Comparison of ENCODE assay signal across 16 cellular contexts in the genomic region with DNA sequence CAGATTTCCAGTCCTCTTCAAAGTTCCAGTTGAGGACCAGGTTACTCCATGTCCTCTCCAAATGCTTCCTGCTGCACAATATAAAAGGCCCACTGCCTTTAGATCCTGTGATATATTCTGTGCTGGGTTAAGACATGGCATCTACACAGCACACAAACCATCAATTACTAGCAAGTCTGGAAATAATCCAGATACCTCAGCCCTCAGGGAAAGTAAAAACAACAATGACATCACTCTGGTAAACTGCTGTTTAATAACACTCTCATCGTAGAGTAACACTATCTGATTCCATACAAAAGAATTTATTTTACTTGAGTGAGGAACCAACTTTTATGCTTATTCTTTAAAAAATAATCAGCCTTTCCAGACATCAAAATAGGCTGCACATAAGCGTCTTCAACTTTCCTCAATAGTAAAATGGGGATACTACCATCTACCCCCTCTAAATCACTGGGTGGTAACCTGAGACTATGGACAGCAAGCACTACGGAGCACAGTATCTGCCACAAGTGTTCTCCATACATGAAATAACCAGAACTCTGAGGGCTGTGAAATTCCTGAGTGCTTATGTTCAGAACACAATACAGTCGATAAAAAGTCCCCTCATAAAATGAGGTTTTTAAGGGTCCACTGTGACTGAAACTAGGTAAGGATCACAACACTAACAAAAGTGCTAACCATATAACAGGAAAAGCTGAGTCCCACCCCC. TPM values are rescaled to one million over a fixed set of nuclear protein-coding genes. Genes with fewer than 3 reads are reported as not detected.
DNase-seq lines count a peak whose midpoint lies in the region; FAIRE-seq and TF ChIP-seq lines count a peak whose summit lies in the region.
"Had no signal": no experiment of that assay in that cellular context is flagged by ENCODE, and none has a peak within 500 bp of the region (broad histone marks: within the 10 kb centered on the region; RNA-seq: fewer than 3 reads in every experiment).

No MANE protein-coding gene starts in this region.

- H3K4me1 Mint-ChIP-seq in astrocyte (ENCODE audit: low read depth, unreplicated experiment), result peaks cover 3% of the 10 kb centered on the region
- no peaks in the 10 kb centered on the region for H3K4me1 Mint-ChIP-seq in activated T-helper 1 cell treated with anti-CD3 and anti-CD28 coated beads, Interleukin-12 subunit alpha, Interleukin-12 subunit beta, Interleukin-2, Interleukin-4 antibody, amounts not matched to agents 30 ng/mL and 10 ng/mL and 1 ng/mL, durations not matched to agents 14 hours and 24 hours and 36 hours (ENCODE audit: low read depth)

- intact Hi-C loops in OCI-LY7 (cut with micrococcal nuclease; ENCODE audit: unreplicated experiment), result no loop called here
- intact Hi-C loops in activated T-helper 1 cell treated with anti-CD3 and anti-CD28 coated beads, Interleukin-12 subunit alpha, Interleukin-12 subunit beta, Interleukin-2, Interleukin-4 antibody, amounts not matched to agents 30 ng/mL and 10 ng/mL and 1 ng/mL, durations not matched to agents 14 hours and 24 hours and 36 hours (cut with micrococcal nuclease), result no loop called here

- H2AFZ ChIP-seq in astrocyte (ENCODE audit: low read depth, low read length), result no peak overlapping the region
- H2AFZ ChIP-seq in keratinocyte (ENCODE audit: control insufficient read depth, low read length), result no peak overlapping the region
- no peak overlapping the region for H2AFZ ChIP-seq in OCI-LY7 (ENCODE audit: low read length)

- no peak overlapping the region for H3K4me3 Mint-ChIP-seq in astrocyte (ENCODE audit: unreplicated experiment)
- H3K4me3 Mint-ChIP-seq in activated T-helper 1 cell treated with anti-CD3 and anti-CD28 coated beads, Interleukin-12 subunit alpha, Interleukin-12 subunit beta, Interleukin-2, Interleukin-4 antibody, amounts not matched to agents 30 ng/mL and 10 ng/mL and 1 ng/mL, durations not matched to agents 14 hours and 24 hours and 36 hours, result no peak overlapping the region

- no peaks in the 10 kb centered on the region for H3K36me3 Mint-ChIP-seq in astrocyte (ENCODE audit: low read depth, unreplicated experiment)
- H3K36me3 Mint-ChIP-seq in activated T-helper 1 cell treated with anti-CD3 and anti-CD28 coated beads, Interleukin-12 subunit alpha, Interleukin-12 subunit beta, Interleukin-2, Interleukin-4 antibody, amounts not matched to agents 30 ng/mL and 10 ng/mL and 1 ng/mL, durations not matched to agents 14 hours and 24 hours and 36 hours (ENCODE audit: low read depth), result no peaks in the 10 kb centered on the region

- DNase-seq in AG09309 (ENCODE audit: low read depth), result peak; percentile 31
- DNase-seq in LHCN-M2 (ENCODE audit: low read depth), result peak; percentile 77
- DNase-seq in astrocyte (ENCODE audit: low read depth), result peak; percentile 78
- peak; percentile 42 for DNase-seq in keratinocyte (ENCODE audit: low read depth, low spot score)
- no peak for DNase-seq in OCI-LY7 (ENCODE audit: low spot score)
- DNase-seq in activated effector memory CD4-positive, alpha-beta T cell treated with anti-CD3 and anti-CD28 coated beads, Interleukin-2, amount 50 U/mL, for 16 hours, result no peak
- no peak for DNase-seq in activated T-helper 1 cell treated with anti-CD3 and anti-CD28 coated beads, Interleukin-12 subunit alpha, Interleukin-12 subunit beta, Interleukin-2, Interleukin-4 antibody, amounts not matched to agents 30 ng/mL and 10 ng/mL and 1 ng/mL, durations not matched to agents 14 hours and 24 hours and 36 hours (ENCODE audit: low spot score)
- no peak for DNase-seq in islet precursor cell
- DNase-seq: anterior cingulate cortex, Calu3, hippocampal formation, NCI-H1436 treated with DMSO at 0.1 percent for 48 hours, thyroid gland had no signal

- TF ChIP-seq CTCF in AG09309 (IDR thresholded peaks at IDR 0.05; ENCODE audit: control insufficient read depth, insufficient read depth, low read depth, low read length, missing control alignments) (no peak), astrocyte (IDR thresholded peaks at IDR 0.05; ENCODE audit: insufficient read depth, low read depth, low read length) (no peak), keratinocyte (optimal IDR thresholded peaks at IDR 0.05 in 1 of 3, IDR thresholded peaks at IDR 0.05 in 1 of 3, conservative IDR thresholded peaks at IDR 0.05 in 1 of 3; ENCODE audit: extremely low read depth in 1 of 3, insufficient read depth in 2 of 3, low read length in 3 of 3) (no peak), OCI-LY7 (conservative IDR thresholded peaks at IDR 0.05; ENCODE audit: low read length) (no peak)

- no peaks in the 10 kb centered on the region for H3K9me1 ChIP-seq in keratinocyte (ENCODE audit: control insufficient read depth, extremely low read depth, insufficient read depth, low read length)

- H3K36me3 ChIP-seq in astrocyte (ENCODE audit: insufficient read depth, low read length) (no peaks in the 10 kb centered on the region), keratinocyte (ENCODE audit: control insufficient read depth in 2 of 2, extremely low read depth in 1 of 2, insufficient read depth in 2 of 2, low read length in 2 of 2) (no peaks in the 10 kb centered on the region), OCI-LY7 (ENCODE audit: insufficient read depth, low read length) (no peaks in the 10 kb centered on the region)
- H3K36me3 ChIP-seq: thyroid gland had no signal

- no peaks in the 10 kb centered on the region for H3K9me2 ChIP-seq in OCI-LY7 (ENCODE audit: insufficient read depth, low read length)

- H3K4me2 ChIP-seq in astrocyte (ENCODE audit: low read length), result peak overlapping the region; percentile 71
- peak overlapping the region; percentile 59 for H3K4me2 ChIP-seq in keratinocyte (ENCODE audit: control insufficient read depth, extremely low read depth, insufficient read depth, low read depth, low read length)
- H3K4me2 ChIP-seq in OCI-LY7 (ENCODE audit: low read length), result no peak overlapping the region

- CTCF ChIA-PET in OCI-LY7 (lab: Charles Lee; ENCODE audit: unreplicated experiment), result interaction anchor here (0.6 kb wide), 1 partner anchor 1052 kb away, joined by 3 read pairs; no protein-coding TSS in a partner anchor

- POLR2A ChIA-PET in OCI-LY7 (lab: Charles Lee), result interaction anchor here (0.6 to 0.9 kb wide), 2 partner anchors 29 to 55 kb away, joined by 3 read pairs; no protein-coding TSS in a partner anchor

- no peaks in the 10 kb centered on the region for H3K79me2 ChIP-seq in astrocyte (ENCODE audit: insufficient read depth, low read length)
- H3K79me2 ChIP-seq in keratinocyte (ENCODE audit: control insufficient read depth, insufficient read depth, low read length), result no peaks in the 10 kb centered on the region
- H3K79me2 ChIP-seq in OCI-LY7 (ENCODE audit: insufficient read depth, low read depth, low read length), result no peaks in the 10 kb centered on the region

- H4K20me1 ChIP-seq in astrocyte (ENCODE audit: insufficient read depth, low read length), result no peaks in the 10 kb centered on the region
- no peaks in the 10 kb centered on the region for H4K20me1 ChIP-seq in keratinocyte (ENCODE audit: control insufficient read depth, extremely low read depth, insufficient read depth, low read length)
- no peaks in the 10 kb centered on the region for H4K20me1 ChIP-seq in OCI-LY7 (ENCODE audit: insufficient read depth, low read length)

- FAIRE-seq in astrocyte (lab: Jason Lieb, UNC) (peak; percentile 83), keratinocyte (lab: Jason Lieb, UNC) (peak; percentile 60)
- FAIRE-seq: H1 had no signal

- H3K4me1 ChIP-seq in astrocyte (ENCODE audit: insufficient read depth, low read length), result peaks cover 11% of the 10 kb centered on the region
- peaks cover 28% of the 10 kb centered on the region for H3K4me1 ChIP-seq in keratinocyte (ENCODE audit: control insufficient read depth, extremely low read depth, insufficient read depth, low read length)
- H3K4me1 ChIP-seq in OCI-LY7 (ENCODE audit: insufficient read depth, low read length, poor library complexity, severe bottlenecking), result no peaks in the 10 kb centered on the region

- peak overlapping the region; percentile 37 for H3K9ac ChIP-seq in astrocyte (ENCODE audit: low read length)
- H3K9ac ChIP-seq in keratinocyte (ENCODE audit: control insufficient read depth, extremely low read depth, insufficient read depth, low read length), result no peak overlapping the region

- dilution Hi-C loops in keratinocyte (cut with MboI; ENCODE audit: extremely low pct_ligation_motif_present, low sequenced_read_pairs), result no loop called here

- H3K27ac Mint-ChIP-seq in astrocyte (ENCODE audit: unreplicated experiment), result no peak overlapping the region
- no peak overlapping the region for H3K27ac Mint-ChIP-seq in activated T-helper 1 cell treated with anti-CD3 and anti-CD28 coated beads, Interleukin-12 subunit alpha, Interleukin-12 subunit beta, Interleukin-2, Interleukin-4 antibody, amounts not matched to agents 30 ng/mL and 10 ng/mL and 1 ng/mL, durations not matched to agents 14 hours and 24 hours and 36 hours

- H3K27me3 Mint-ChIP-seq in astrocyte (ENCODE audit: low read depth, unreplicated experiment), result peaks cover 2% of the 10 kb centered on the region
- H3K27me3 Mint-ChIP-seq in activated T-helper 1 cell treated with anti-CD3 and anti-CD28 coated beads, Interleukin-12 subunit alpha, Interleukin-12 subunit beta, Interleukin-2, Interleukin-4 antibody, amounts not matched to agents 30 ng/mL and 10 ng/mL and 1 ng/mL, durations not matched to agents 14 hours and 24 hours and 36 hours (ENCODE audit: insufficient read depth), result peaks cover 10% of the 10 kb centered on the region

- H3K27ac ChIP-seq in astrocyte (ENCODE audit: low read depth, low read length) (peak overlapping the region; percentile 66), keratinocyte (ENCODE audit: control insufficient read depth, insufficient read depth, low read length) (no peak overlapping the region), OCI-LY7 (ENCODE audit: low read depth, low read length, poor library complexity, severe bottlenecking) (no peak overlapping the region)
- H3K27ac ChIP-seq: HL-60, thyroid gland had no signal

- BruUV-seq in OCI-LY7 (replicated peaks; lab: Mats Ljungman, UMichigan), result no TSS peak

- H3K9me3 Mint-ChIP-seq in astrocyte (ENCODE audit: unreplicated experiment), result peaks cover 1% of the 10 kb centered on the region
- no peaks in the 10 kb centered on the region for H3K9me3 Mint-ChIP-seq in activated T-helper 1 cell treated with anti-CD3 and anti-CD28 coated beads, Interleukin-12 subunit alpha, Interleukin-12 subunit beta, Interleukin-2, Interleukin-4 antibody, amounts not matched to agents 30 ng/mL and 10 ng/mL and 1 ng/mL, durations not matched to agents 14 hours and 24 hours and 36 hours

- no peaks in the 10 kb centered on the region for H3K9me3 ChIP-seq in astrocyte (ENCODE audit: insufficient read depth, low read depth, low read length)
- H3K9me3 ChIP-seq in keratinocyte (ENCODE audit: control insufficient read depth, low read depth, low read length), result no peaks in the 10 kb centered on the region
- H3K9me3 ChIP-seq in OCI-LY7 (ENCODE audit: low read length), result no peaks in the 10 kb centered on the region
- H3K9me3 ChIP-seq: thyroid gland had no signal

- H3K27me3 ChIP-seq in astrocyte (ENCODE audit: insufficient read depth, low read length), result no peaks in the 10 kb centered on the region
- H3K27me3 ChIP-seq in keratinocyte (ENCODE audit: control insufficient read depth, extremely low read depth, insufficient read depth, low read length), result no peaks in the 10 kb centered on the region
- H3K27me3 ChIP-seq: thyroid gland had no signal

- H3K4me3 ChIP-seq in AG09309 (ENCODE audit: control insufficient read depth, low read depth, low read length) (no peak overlapping the region), astrocyte (ENCODE audit: insufficient read depth, low read depth, low read length) (no peak overlapping the region), keratinocyte (ENCODE audit: control insufficient read depth in 2 of 3, extremely low read depth in 1 of 3, insufficient read depth in 2 of 3, low read depth in 1 of 3, low read length in 3 of 3) (no peak overlapping the region), OCI-LY7 (ENCODE audit: low read depth, low read length, poor library complexity, severe bottlenecking) (no peak overlapping the region)
- H3K4me3 ChIP-seq: thyroid gland had no signal

RNA-seq across cellular contexts. Expression of a gene that starts 53.4 kb away (rescaled TPM):
- total RNA-seq in LHCN-M2 (2014; rRNA removed) (1.2 TPM in 2 replicates), astrocyte (0.34 and 2.5 TPM in 2 replicates), OCI-LY7 (2022) (not detected in 2 replicates)
- polyA plus RNA-seq in LHCN-M2 (2012), result 0.53 TPM
- 3.4 to 5.3 TPM (median 4.9 TPM) in 3 replicates for polyA plus RNA-seq in keratinocyte
- polyA plus RNA-seq in keratinocyte (2011; ENCODE audit: low read depth), result 0.91 TPM
- polyA plus RNA-seq in keratinocyte (2011; cell fraction: cytosol; rRNA removed), result 3.9 and 7.2 TPM in 2 replicates
- 6.8 and 7.4 TPM in 2 replicates for polyA plus RNA-seq in keratinocyte (2011; cell fraction: nucleus; rRNA removed)
- 2.6 and 3.9 TPM in 2 replicates for polyA plus RNA-seq in keratinocyte (2012; ENCODE audit: low replicate concordance)
- 2.3 to 5.6 TPM (median 4.3 TPM) in 3 replicates for polyA minus RNA-seq in keratinocyte
- polyA minus RNA-seq in keratinocyte (2011; cell fraction: cytosol; rRNA and poly(A)+ RNA removed), result 6.1 TPM
- polyA minus RNA-seq in keratinocyte (2011; cell fraction: nucleus; rRNA and poly(A)+ RNA removed), result 8.2 and 12.0 TPM in 2 replicates
- total RNA-seq in OCI-LY7 (2014; rRNA removed; shearing (Covaris generic)), result not detected in 2 replicates
- 0.34 TPM in 2 replicates for total RNA-seq in activated T-helper 1 cell treated with anti-CD3 and anti-CD28 coated beads, Interleukin-12 subunit alpha, Interleukin-12 subunit beta, Interleukin-2, Interleukin-4 antibody, amounts not matched to agents 30 ng/mL and 10 ng/mL and 1 ng/mL, durations not matched to agents 14 hours and 24 hours and 36 hours
- polyA plus RNA-seq: neural cell had no signal

Comparison
In these comparisons a context has a peak if more than half of its experiments do, and no peak if none do; other contexts are left out.
1. DNase-seq: peak in AG09309 (single experiment), LHCN-M2 (single experiment), astrocyte (single experiment) and keratinocyte (single experiment); none in OCI-LY7 (single experiment), activated effector memory CD4-positive, alpha-beta T cell treated with anti-CD3 and anti-CD28 coated beads, Interleukin-2, amount 50 U/mL, for 16 hours (single experiment), activated T-helper 1 cell treated with anti-CD3 and anti-CD28 coated beads, Interleukin-12 subunit alpha, Interleukin-12 subunit beta, Interleukin-2, Interleukin-4 antibody, amounts not matched to agents 30 ng/mL and 10 ng/mL and 1 ng/mL, durations not matched to agents 14 hours and 24 hours and 36 hours (single experiment) and islet precursor cell (single experiment).